ENCODE assay signal across 8 cellular contexts in genomic region chr2:121075006-121075545, GRCh38.
A peak's percentile ranks its signal among the peaks of the same experiment; 100 is the strongest.
DNase-seq lines count a peak whose midpoint lies in the region; ATAC-seq lines count a peak whose summit lies in the region.

No MANE protein-coding gene starts in this region.

- peak overlapping the region; percentile 69; the same call in 1 of the 2 replicates for H3K27ac ChIP-seq in SK-N-MC

- CTCF ChIA-PET in activated CD4-positive, alpha-beta memory T cell treated with anti-CD3 and anti-CD28 coated beads for 36 hours (lab: Charles Lee), result interaction anchor here (0.7 to 3.3 kb wide), 3 partner anchors 9 to 379 kb away, joined by 3 to 17 read pairs (median 8); no protein-coding TSS in a partner anchor
- CTCF ChIA-PET in activated CD4-positive, alpha-beta memory T cell treated with anti-CD3 and anti-CD28 coated beads, Interleukin-2, amount 10 ng/mL, durations not matched to agents 7 days and 5 days (lab: Charles Lee), result interaction anchor here (1.1 to 2.1 kb wide), 4 partner anchors 11 to 394 kb away, joined by 3 to 6 read pairs (median 3); no protein-coding TSS in a partner anchor

- POLR2A ChIA-PET in activated CD4-positive, alpha-beta memory T cell treated with anti-CD3 and anti-CD28 coated beads for 36 hours (lab: Charles Lee), result interaction anchor here (0.9 to 1.0 kb wide), 2 partner anchors 9 to 455 kb away, joined by 3 read pairs; partner anchors contain the start of gene RNU4ATAC
- POLR2A ChIA-PET in activated CD4-positive, alpha-beta memory T cell treated with anti-CD3 and anti-CD28 coated beads, Interleukin-2, amount 10 ng/mL, durations not matched to agents 7 days and 5 days (lab: Charles Lee), result interaction anchor here (0.6 to 1.9 kb wide), 6 partner anchors 11 to 459 kb away, joined by 3 to 7 read pairs (median 4); partner anchors contain the start of gene RNU4ATAC

- H3K36me3 ChIP-seq in SK-N-MC (ENCODE audit: insufficient read depth, low read length), result no peaks in the 10 kb centered on the region

- H3K4me3 Mint-ChIP-seq in activated CD4-positive, alpha-beta memory T cell treated with anti-CD3 and anti-CD28 coated beads for 36 hours, result no peak overlapping the region
- H3K4me3 Mint-ChIP-seq in activated CD4-positive, alpha-beta memory T cell treated with anti-CD3 and anti-CD28 coated beads, Interleukin-2, amount 10 ng/mL, durations not matched to agents 7 days and 5 days, result no peak overlapping the region

- intact Hi-C loops in activated CD4-positive, alpha-beta memory T cell treated with anti-CD3 and anti-CD28 coated beads for 36 hours (cut with micrococcal nuclease), result no loop called here

- no peaks in the 10 kb centered on the region for H3K9me3 Mint-ChIP-seq in activated CD4-positive, alpha-beta memory T cell treated with anti-CD3 and anti-CD28 coated beads for 36 hours
- no peaks in the 10 kb centered on the region for H3K9me3 Mint-ChIP-seq in activated CD4-positive, alpha-beta memory T cell treated with anti-CD3 and anti-CD28 coated beads, Interleukin-2, amount 10 ng/mL, durations not matched to agents 7 days and 5 days

- peaks cover 2% of the 10 kb centered on the region for H3K4me1 Mint-ChIP-seq in activated CD4-positive, alpha-beta memory T cell treated with anti-CD3 and anti-CD28 coated beads for 36 hours (ENCODE audit: low read depth)
- H3K4me1 Mint-ChIP-seq in activated CD4-positive, alpha-beta memory T cell treated with anti-CD3 and anti-CD28 coated beads, Interleukin-2, amount 10 ng/mL, durations not matched to agents 7 days and 5 days, result no peaks in the 10 kb centered on the region

- peak overlapping the region; percentile 60 for H3K9ac ChIP-seq in SK-N-MC (ENCODE audit: insufficient read length)

- no peaks in the 10 kb centered on the region for H3K36me3 Mint-ChIP-seq in activated CD4-positive, alpha-beta memory T cell treated with anti-CD3 and anti-CD28 coated beads for 36 hours
- H3K36me3 Mint-ChIP-seq in activated CD4-positive, alpha-beta memory T cell treated with anti-CD3 and anti-CD28 coated beads, Interleukin-2, amount 10 ng/mL, durations not matched to agents 7 days and 5 days (ENCODE audit: low read depth), result no peaks in the 10 kb centered on the region

- H3K4me3 ChIP-seq in SK-N-MC, result peak overlapping the region; percentile 73

- H3K27ac Mint-ChIP-seq in activated CD4-positive, alpha-beta memory T cell treated with anti-CD3 and anti-CD28 coated beads for 36 hours, result no peak overlapping the region
- no peak overlapping the region for H3K27ac Mint-ChIP-seq in activated CD4-positive, alpha-beta memory T cell treated with anti-CD3 and anti-CD28 coated beads, Interleukin-2, amount 10 ng/mL, durations not matched to agents 7 days and 5 days

- DNase-seq in activated CD4-positive, alpha-beta memory T cell treated with anti-CD3 and anti-CD28 coated beads for 36 hours, result peak; percentile 56
- DNase-seq in activated CD4-positive, alpha-beta memory T cell treated with anti-CD3 and anti-CD28 coated beads, Interleukin-2, amount 10 ng/mL, durations not matched to agents 7 days and 5 days, result no peak
- DNase-seq in LHCN-M2 (ENCODE audit: low read depth), result peak; percentile 97
- peak; percentile 84 for DNase-seq in SK-N-MC (ENCODE audit: low read depth, low spot score)
- peak; percentile 81 for DNase-seq in fibroblast of gingiva (ENCODE audit: low read depth)
- DNase-seq in renal cortical epithelial cell (ENCODE audit: low read depth), result peak; percentile 89

- H3K9me3 ChIP-seq in SK-N-MC (ENCODE audit: low read depth, low read length), result no peaks in the 10 kb centered on the region

- no peak for ATAC-seq in GM18873 (IDR thresholded peaks at IDR 0.05; ENCODE audit: low FRiP score, unreplicated experiment)
- no peak for ATAC-seq in HG02588 (IDR thresholded peaks at IDR 0.05; ENCODE audit: unreplicated experiment)

- peaks cover 15% of the 10 kb centered on the region for H3K27me3 Mint-ChIP-seq in activated CD4-positive, alpha-beta memory T cell treated with anti-CD3 and anti-CD28 coated beads for 36 hours
- peaks cover 25% of the 10 kb centered on the region for H3K27me3 Mint-ChIP-seq in activated CD4-positive, alpha-beta memory T cell treated with anti-CD3 and anti-CD28 coated beads, Interleukin-2, amount 10 ng/mL, durations not matched to agents 7 days and 5 days
